Comparison of ENCODE assay signal across 1 cellular context in genomic region chr19:9075064-9075964, GRCh38.
TF ChIP-seq lines count a peak whose summit lies in the region.

No MANE protein-coding gene starts in this region.

TF ChIP-seq in K562, 482 proteins besides CTCF, POLR2A, EP300 and RAD21 (continued from another document and continues in another):
- TF ChIP-seq CHAMP1 (IDR thresholded peaks at IDR 0.05) (0 out of 2 replicates have a peak, but pooled peaks have one; percentile 67), GABPB2 (CRISPR knock-in tag; conservative IDR thresholded peaks at IDR 0.05) (no peak), ID3 (CRISPR knock-in tag; IDR thresholded peaks at IDR 0.05) (no peak), ID3 (tag; IDR thresholded peaks at IDR 0.05) (no peak), SAFB (IDR thresholded peaks at IDR 0.05; ENCODE audit: borderline replicate concordance, low read depth, low read length) (no peak), CREBBP (IDR thresholded peaks at IDR 0.05; ENCODE audit: low read depth, low read length) (no peak), FOXA3 (CRISPR knock-in tag; conservative IDR thresholded peaks at IDR 0.05 in 1 of 2, IDR thresholded peaks at IDR 0.05 in 1 of 2) (no peak), HDAC1 (IDR thresholded peaks at IDR 0.05) (peak in 1 of 2 experiments; percentile 77; a peak in 1 of 4 replicates), NONO (IDR thresholded peaks at IDR 0.05; ENCODE audit: low read depth in 2 of 2, low read length in 1 of 2) (no peak), STAT5B (CRISPR knock-in tag; IDR thresholded peaks at IDR 0.05) (no peak), CREB3L1 (IDR thresholded peaks at IDR 0.05; ENCODE audit: borderline replicate concordance, low read depth) (no peak), NR1H2 (CRISPR knock-in tag; IDR thresholded peaks at IDR 0.05) (no peak), SP2 (IDR thresholded peaks at IDR 0.05; ENCODE audit: extremely low read depth, low read depth, low read length, poor library complexity, severe bottlenecking) (no peak), RNF2 (IDR thresholded peaks at IDR 0.05) (0 out of 2 replicates have a peak, but pooled peaks have one; percentile 25), MAZ (CRISPR knock-in tag; conservative IDR thresholded peaks at IDR 0.05 in 1 of 2, IDR thresholded peaks at IDR 0.05 in 1 of 2) (peak; percentile 29 to 55; a peak in 2 of 4 replicates), ZNF592 (IDR thresholded peaks at IDR 0.05) (no peak; the same call in 1 of the 2 replicates), CHD7 (IDR thresholded peaks at IDR 0.05; ENCODE audit: low read depth, low read length) (no peak), RBM25 (IDR thresholded peaks at IDR 0.05; ENCODE audit: low read depth, low read length, severe bottlenecking) (no peak), MCM7 (IDR thresholded peaks at IDR 0.05) (no peak), ZNF655 (CRISPR knock-in tag; IDR thresholded peaks at IDR 0.05) (no peak), ZC3H4 (CRISPR knock-in tag; IDR thresholded peaks at IDR 0.05; ENCODE audit: borderline replicate concordance) (no peak), FOXP4 (CRISPR knock-in tag; IDR thresholded peaks at IDR 0.05; ENCODE audit: borderline replicate concordance) (no peak), ZNF280B (CRISPR knock-in tag; IDR thresholded peaks at IDR 0.05) (no peak), DEAF1 (CRISPR knock-in tag; IDR thresholded peaks at IDR 0.05) (no peak)
